ENCODE assay signal across 29 cellular contexts in genomic region chr4:166280642-166281041, GRCh38.
DNase-seq lines count a peak whose midpoint lies in the region; ATAC-seq and TF ChIP-seq lines count a peak whose summit lies in the region.
"Had no signal": no experiment of that assay in that cellular context is flagged by ENCODE, and none has a peak within 500 bp of the region (broad histone marks: within the 10 kb centered on the region; RNA-seq: fewer than 3 reads in every experiment).

No MANE protein-coding gene starts in this region.

- peaks cover 8% of the 10 kb centered on the region for H3F3A ChIP-seq in SK-N-SH (replicated peaks; ENCODE audit: insufficient read depth)

- no peaks in the 10 kb centered on the region for H4K20me1 ChIP-seq in SK-N-SH (ENCODE audit: insufficient read depth)
- H4K20me1 ChIP-seq: BLaER1; BLaER1 treated with 17β-estradiol and CSF1 and Interleukin-3, amounts not matched to agents 10 nM and 100 nM had no signal

- no peak overlapping the region for H3K4me2 ChIP-seq in SK-N-SH
- H3K4me2 ChIP-seq: A549; BLaER1; BLaER1 treated with 17β-estradiol and CSF1 and Interleukin-3, amounts not matched to agents 10 nM and 100 nM had no signal

- 12% methylated on average over 1 of the region's 1 CpG for WGBS in SK-N-SH (ENCODE audit: low lambda C conversion rate)

- no peaks in the 10 kb centered on the region for H3K9me3 ChIP-seq in SK-N-SH
- H3K9me3 ChIP-seq: A549; BE2C; BLaER1; BLaER1 treated with 17β-estradiol and CSF1 and Interleukin-3, amounts not matched to agents 10 nM and 100 nM; Caco-2 had no signal

- TF ChIP-seq CTCF in SK-N-SH (IDR thresholded peaks at IDR 0.05) (no peak), LNCaP clone FGC (IDR thresholded peaks at IDR 0.05; ENCODE audit: control insufficient read depth, extremely low read depth, insufficient read depth) (no peak)

- no peak overlapping the region for H3K4me3 ChIP-seq in SK-N-SH (ENCODE audit: low read depth in 2 of 2, low read length in 1 of 2)
- H3K4me3 ChIP-seq in LNCaP clone FGC (ENCODE audit: low read depth, low read length): no peak overlapping the region
- H3K4me3 ChIP-seq: A549; BLaER1; BLaER1 treated with 17β-estradiol and CSF1 and Interleukin-3, amounts not matched to agents 10 nM and 100 nM had no signal

- no peak overlapping the region for H3K9ac ChIP-seq in SK-N-SH
- H3K9ac ChIP-seq: BLaER1; BLaER1 treated with 17β-estradiol and CSF1 and Interleukin-3, amounts not matched to agents 10 nM and 100 nM had no signal

- CTCF ChIA-PET in SK-N-SH (lab: Yijun Ruan, JAX): no interaction called here

- H3K79me2 ChIP-seq in SK-N-SH (ENCODE audit: insufficient read depth): no peaks in the 10 kb centered on the region

- no peak overlapping the region for H3K27ac ChIP-seq in SK-N-SH (ENCODE audit: low read depth in 2 of 2, low read length in 1 of 2)
- H3K27ac ChIP-seq: 22Rv1; A549; BLaER1; BLaER1 treated with 17β-estradiol and CSF1 and Interleukin-3, amounts not matched to agents 10 nM and 100 nM; C4-2B had no signal

- DNase-seq in SK-N-SH: no peak
- peak; percentile 40 for DNase-seq in LNCaP clone FGC (ENCODE audit: low read depth)
- DNase-seq: 8988T; ACHN; AML-193; BE2C; C1 segment of cervical spinal cord; Caco-2; Calu3; CD4-positive, alpha-beta memory T cell; CD4-positive, alpha-beta T cell; CD4-positive, CD25-positive, alpha-beta regulatory T cell; CD8-positive, alpha-beta memory T cell; CD8-positive, alpha-beta T cell; COR-L47; DMS 273 treated with DMSO at 0.1 percent for 48 hours; DMS153; DMS53; DMS79; DMS79 treated with DMSO at 0.1 percent for 48 hours; DND-41; EL had no signal

- no peak for ATAC-seq in SK-N-SH treated with all-trans-retinoic acid at 6 μM for 48 hours
- ATAC-seq in GM21447 (IDR thresholded peaks at IDR 0.05; ENCODE audit: unreplicated experiment): no peak
- ATAC-seq: A549; CD8-positive, alpha-beta T cell had no signal

- no peaks in the 10 kb centered on the region for H3K9me2 ChIP-seq in SK-N-SH

- peak overlapping the region; percentile 3; the same call in 1 of the 2 replicates for H2AFZ ChIP-seq in SK-N-SH (ENCODE audit: low read depth)

- no peak for TF ChIP-seq EP300 in SK-N-SH (IDR thresholded peaks at IDR 0.05; ENCODE audit: borderline replicate concordance in 1 of 2, low read depth in 1 of 2, low read length in 1 of 2)

- no peaks in the 10 kb centered on the region for H3K27me3 ChIP-seq in SK-N-SH (ENCODE audit: insufficient read depth)
- H3K27me3 ChIP-seq: BE2C; BLaER1; BLaER1 treated with 17β-estradiol and CSF1 and Interleukin-3, amounts not matched to agents 10 nM and 100 nM had no signal

- no peak for TF ChIP-seq RAD21 in SK-N-SH (IDR thresholded peaks at IDR 0.05; ENCODE audit: low read length)

- no peaks in the 10 kb centered on the region; a peak in 1 of 4 replicates for H3K4me1 ChIP-seq in SK-N-SH (ENCODE audit: control insufficient read depth in 1 of 2, insufficient read depth in 2 of 2, low read depth in 1 of 2, low read length in 1 of 2)
- H3K4me1 ChIP-seq: A549; BE2C; BLaER1; BLaER1 treated with 17β-estradiol and CSF1 and Interleukin-3, amounts not matched to agents 10 nM and 100 nM; Caco-2 had no signal

- POLR2A ChIA-PET in SK-N-SH (lab: Yijun Ruan, JAX): no interaction called here

- no peaks in the 10 kb centered on the region for H3K36me3 ChIP-seq in SK-N-SH (replicated peaks in 1 of 2; ENCODE audit: control insufficient read depth in 1 of 2, insufficient read depth in 2 of 2, low read length in 1 of 2)
- H3K36me3 ChIP-seq: BE2C; BLaER1; BLaER1 treated with 17β-estradiol and CSF1 and Interleukin-3, amounts not matched to agents 10 nM and 100 nM had no signal

TF ChIP-seq in SK-N-SH, 30 proteins besides CTCF, POLR2A, EP300 and RAD21:
- TF ChIP-seq RCOR1 (IDR thresholded peaks at IDR 0.05; ENCODE audit: low read length): no peak
- TF ChIP-seq RFX5 (IDR thresholded peaks at IDR 0.05; ENCODE audit: low read length): no peak
- TF ChIP-seq SMC3 (IDR thresholded peaks at IDR 0.05; ENCODE audit: low read depth, low read length): no peak
- no peak for TF ChIP-seq YY1 (IDR thresholded peaks at IDR 0.05; ENCODE audit: low read depth)
TF ChIP-seq in SK-N-SH: peak in this region for 0.

TF ChIP-seq in SK-N-SH treated with all-trans-retinoic acid at 6 μM for 48 hours, 23 proteins besides CTCF, POLR2A, EP300 and RAD21:
- no peak for TF ChIP-seq GLIS3 (CRISPR knock-in tag; IDR thresholded peaks at IDR 0.05)
- no peak for TF ChIP-seq ZFP30 (CRISPR knock-in tag; IDR thresholded peaks at IDR 0.05)
- TF ChIP-seq CSDC2 (CRISPR knock-in tag; IDR thresholded peaks at IDR 0.05): no peak
TF ChIP-seq in SK-N-SH treated with all-trans-retinoic acid at 6 μM for 48 hours: peak in this region for 0.
